ENCODE assay signal across 1 cellular context in genomic region chr6:36305885-36306284, GRCh38.
TF ChIP-seq lines count a peak whose summit lies in the region.

No MANE protein-coding gene starts in this region.

TF ChIP-seq in H1, 55 proteins besides CTCF, POLR2A, EP300 and RAD21:
- TF ChIP-seq CBX8 (IDR thresholded peaks at IDR 0.05; ENCODE audit: borderline replicate concordance, low read depth, low read length) (no peak), CHD1 (IDR thresholded peaks at IDR 0.05; ENCODE audit: low read depth, low read length) (no peak), SP2 (IDR thresholded peaks at IDR 0.05; ENCODE audit: low read length) (no peak), TCF12 (IDR thresholded peaks at IDR 0.05; ENCODE audit: low read depth, low read length) (no peak), PHF8 (conservative IDR thresholded peaks at IDR 0.05; ENCODE audit: low read depth, low read length) (no peak), KDM4A (IDR thresholded peaks at IDR 0.05; ENCODE audit: low read depth, low read length, severe bottlenecking) (no peak)
